ENCODE assay signal across 24 cellular contexts in the genomic region with DNA sequence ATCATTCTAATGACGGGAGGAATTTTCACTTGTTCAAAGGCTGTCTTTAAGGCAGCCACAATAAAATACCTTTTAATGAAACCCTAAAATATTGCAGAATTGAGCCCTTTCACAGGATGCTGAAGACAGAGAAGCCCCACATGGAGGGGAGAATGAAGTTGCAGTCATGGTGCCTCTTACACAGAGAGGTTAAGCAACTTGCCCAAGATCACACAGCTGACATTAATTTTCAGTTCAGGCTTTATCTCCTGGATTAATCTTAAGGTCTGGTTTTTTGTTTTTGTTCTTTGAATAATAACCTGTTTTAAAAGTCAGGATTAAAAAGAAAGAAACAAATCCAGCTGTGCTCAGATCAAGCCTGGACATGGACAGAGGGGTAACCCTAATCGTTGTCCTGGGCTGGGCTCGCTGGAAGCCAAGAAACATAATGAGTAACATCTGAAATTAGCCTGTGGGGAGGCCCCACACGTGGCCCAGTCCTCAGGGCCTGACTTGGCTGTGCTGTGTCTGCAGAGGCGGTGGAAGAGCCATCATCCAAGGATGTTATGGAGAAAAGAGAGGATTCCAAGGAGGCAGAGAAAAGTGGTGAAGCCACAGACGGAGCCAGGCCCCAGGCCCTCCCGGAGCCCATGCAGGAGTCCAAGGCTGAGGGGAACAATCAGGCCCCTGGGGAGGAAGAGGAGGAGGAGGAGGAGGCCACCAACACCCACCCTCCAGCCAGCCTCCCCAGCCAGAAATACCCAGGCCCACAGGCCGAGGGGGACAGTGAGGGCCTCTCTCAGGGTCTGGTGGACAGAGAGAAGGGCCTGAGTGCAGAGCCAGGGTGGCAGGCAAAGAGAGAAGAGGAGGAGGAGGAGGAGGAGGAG. TPM values are rescaled to one million over a fixed set of nuclear protein-coding genes. Genes with fewer than 3 reads are reported as not detected.
DNase-seq lines count a peak whose midpoint lies in the region; ATAC-seq, FAIRE-seq and TF ChIP-seq lines count a peak whose summit lies in the region.
"Had no signal": no experiment of that assay in that cellular context is flagged by ENCODE, and none has a peak within 500 bp of the region (broad histone marks: within the 10 kb centered on the region; RNA-seq: fewer than 3 reads in every experiment).

No MANE protein-coding gene starts in this region.

- H3K9ac ChIP-seq in H1 (replicated peaks in 1 of 4; ENCODE audit: extremely low read depth in 1 of 4, low read depth in 3 of 4, low read length in 3 of 4) (no peak overlapping the region), keratinocyte (ENCODE audit: control insufficient read depth, extremely low read depth, insufficient read depth, low read length) (peak overlapping the region; percentile 10)

- H2BK15ac ChIP-seq in H1 (ENCODE audit: low read length): no peak overlapping the region

- no peaks in the 10 kb centered on the region for H3K9me1 ChIP-seq in keratinocyte (ENCODE audit: control insufficient read depth, extremely low read depth, insufficient read depth, low read length)

- H3K14ac ChIP-seq in H1 (ENCODE audit: insufficient read length): no peak overlapping the region

- TF ChIP-seq CTCF in A549 (IDR thresholded peaks at IDR 0.05) (no peak), H1 (IDR thresholded peaks at IDR 0.05; ENCODE audit: control extremely low read depth in 1 of 3, insufficient read depth in 1 of 3, low read depth in 1 of 3, low read length in 3 of 3) (no peak), keratinocyte (optimal IDR thresholded peaks at IDR 0.05 in 1 of 3, IDR thresholded peaks at IDR 0.05 in 1 of 3, conservative IDR thresholded peaks at IDR 0.05 in 1 of 3; ENCODE audit: extremely low read depth in 1 of 3, insufficient read depth in 2 of 3, low read length in 3 of 3) (no peak), D721Med (IDR thresholded peaks at IDR 0.05; ENCODE audit: insufficient read depth, missing control alignments) (no peak)

- WGBS in A549 (ENCODE audit: missing lambda C conversion rate): 67% methylated on average over 8 of the region's 8 CpGs
- 87% methylated on average over 6 of the region's 8 CpGs; no CpG with 5 or more reads in 1 of the 2 experiments for WGBS in H1 (ENCODE audit: extremely low coverage in 1 of 2, insufficient coverage in 1 of 2, insufficient read length in 1 of 2, insufficient replicate concordance in 2 of 2, low coverage in 1 of 2, low lambda C conversion rate in 2 of 2, missing lambda C conversion rate in 1 of 2), 2 experiments

- H2BK5ac ChIP-seq in H1 (ENCODE audit: low read depth, low read length): no peak overlapping the region

- H3K36me3 ChIP-seq in H1 (ENCODE audit: control insufficient read depth in 2 of 4, insufficient read depth in 4 of 4, low read length in 3 of 4) (no peaks in the 10 kb centered on the region), keratinocyte (ENCODE audit: control insufficient read depth in 2 of 2, extremely low read depth in 1 of 2, insufficient read depth in 2 of 2, low read length in 2 of 2) (no peaks in the 10 kb centered on the region)
- H3K36me3 ChIP-seq: brain microvascular endothelial cell had no signal

- H3K27me3 ChIP-seq in H1 (replicated peaks in 1 of 4; ENCODE audit: control insufficient read depth in 3 of 4, extremely low read depth in 1 of 4, insufficient read depth in 3 of 4, low read length in 3 of 4) (no peaks in the 10 kb centered on the region; a peak in 1 of 7 replicates), keratinocyte (ENCODE audit: control insufficient read depth, extremely low read depth, insufficient read depth, low read length) (no peaks in the 10 kb centered on the region)

- H2BK120ac ChIP-seq in H1 (replicated peaks; ENCODE audit: low read depth, low read length): no peak overlapping the region

- no peak overlapping the region for H3K4me3 ChIP-seq in A549
- no peak overlapping the region for H3K4me3 ChIP-seq in H1 (ENCODE audit: extremely low read depth in 1 of 4, insufficient read depth in 2 of 4, low read depth in 3 of 4, low read length in 4 of 4)
- no peak overlapping the region for H3K4me3 ChIP-seq in keratinocyte (ENCODE audit: control insufficient read depth in 2 of 3, extremely low read depth in 1 of 3, insufficient read depth in 2 of 3, low read depth in 1 of 3, low read length in 3 of 3)
- H3K4me3 ChIP-seq: coronary artery, mucosa of descending colon had no signal

- no peak overlapping the region for H2BK12ac ChIP-seq in H1 (ENCODE audit: low read depth, low read length)

- no peaks in the 10 kb centered on the region for H3K79me1 ChIP-seq in H1 (ENCODE audit: low read depth, low read length)

- no peak for ATAC-seq in A549
- no peak for ATAC-seq in GM21528 (IDR thresholded peaks at IDR 0.05; ENCODE audit: low FRiP score, unreplicated experiment)
- ATAC-seq: activated CD8-positive, alpha-beta memory T cell treated with anti-CD3 and anti-CD28 coated beads, Interleukin-2, amount 10 ng/mL, durations not matched to agents 7 days and 5 days; activated naive CD8-positive, alpha-beta T cell treated with anti-CD3 and anti-CD28 coated beads, Interleukin-2, amount 50 U/mL, for 24 hours; mucosa of descending colon had no signal

- no peak overlapping the region for H3K18ac ChIP-seq in H1 (ENCODE audit: extremely low read depth, low read length)

- no peak overlapping the region for H3K4ac ChIP-seq in H1 (replicated peaks; ENCODE audit: insufficient read length, low read depth, low read length)

- H3K4me1 ChIP-seq in A549 (no peaks in the 10 kb centered on the region), H1 (replicated peaks in 1 of 4; ENCODE audit: control insufficient read depth in 3 of 4, insufficient read depth in 4 of 4, low read length in 3 of 4) (no peaks in the 10 kb centered on the region), keratinocyte (ENCODE audit: control insufficient read depth, extremely low read depth, insufficient read depth, low read length) (peaks cover 33% of the 10 kb centered on the region)

- H3K23ac ChIP-seq in H1 (ENCODE audit: insufficient read length): no peak overlapping the region

- no peak overlapping the region for H4K5ac ChIP-seq in H1 (ENCODE audit: insufficient read length, low read depth, low read length)

- TF ChIP-seq POLR2A in A549 (IDR thresholded peaks at IDR 0.05; ENCODE audit: low read length): no peak
- TF ChIP-seq POLR2A in H1 (IDR thresholded peaks at IDR 0.05; ENCODE audit: control extremely low read depth in 1 of 2, low read depth in 2 of 2, low read length in 2 of 2): no peak

- dilution Hi-C loops in keratinocyte (cut with MboI; ENCODE audit: extremely low pct_ligation_motif_present, low sequenced_read_pairs): loop anchor here (5.0 kb wide), 1 partner anchor 39 kb away; no protein-coding TSS in a partner anchor

- H3K79me2 ChIP-seq in H1 (ENCODE audit: control insufficient read depth in 1 of 2, insufficient read depth in 2 of 2, low read length in 2 of 2) (no peaks in the 10 kb centered on the region), keratinocyte (ENCODE audit: control insufficient read depth, insufficient read depth, low read length) (no peaks in the 10 kb centered on the region)

- H4K91ac ChIP-seq in H1 (replicated peaks; ENCODE audit: insufficient read length, low read length): no peak overlapping the region

- H3K27ac ChIP-seq in A549: no peak overlapping the region
- H3K27ac ChIP-seq in H1 (ENCODE audit: low read depth, low read length): no peak overlapping the region
- H3K27ac ChIP-seq in keratinocyte (ENCODE audit: control insufficient read depth, insufficient read depth, low read length): no peak overlapping the region
- H3K27ac ChIP-seq: brain microvascular endothelial cell, coronary artery had no signal

- H2BK20ac ChIP-seq in H1 (ENCODE audit: low read length): no peak overlapping the region

- no peak overlapping the region for H2AK5ac ChIP-seq in H1 (ENCODE audit: low read depth, low read length)

- H3K4me2 ChIP-seq in A549 (no peak overlapping the region), H1 (ENCODE audit: insufficient read depth in 1 of 2, low read depth in 2 of 2, low read length in 2 of 2) (no peak overlapping the region), keratinocyte (ENCODE audit: control insufficient read depth, extremely low read depth, insufficient read depth, low read depth, low read length) (peak overlapping the region; percentile 29)

- no peak overlapping the region; the same call in 1 of the 2 replicates for H4K8ac ChIP-seq in H1 (ENCODE audit: extremely low read depth, insufficient read depth, low read length)

- CTCF ChIA-PET in A549 (lab: Yijun Ruan, JAX) (interaction anchor here (1.1 to 1.5 kb wide), 3 partner anchors 15 to 208 kb away, joined by 4 to 5 read pairs (median 5); no protein-coding TSS in a partner anchor), H1 (lab: Charles Lee; ENCODE audit: partially characterized antibody) (interaction anchor here (0.7 to 2.6 kb wide), 10 partner anchors 11 to 725 kb away, joined by 3 to 12 read pairs (median 3); no protein-coding TSS in a partner anchor)

- H3K9me3 ChIP-seq in A549: no peaks in the 10 kb centered on the region
- no peaks in the 10 kb centered on the region for H3K9me3 ChIP-seq in H1 (ENCODE audit: insufficient read depth in 2 of 2, low read depth in 1 of 2, low read length in 1 of 2)
- no peaks in the 10 kb centered on the region for H3K9me3 ChIP-seq in keratinocyte (ENCODE audit: control insufficient read depth, low read depth, low read length)
- H3K9me3 ChIP-seq: mucosa of descending colon had no signal

- TF ChIP-seq EP300 in A549 (IDR thresholded peaks at IDR 0.05): no peak
- no peak for TF ChIP-seq EP300 in H1 (IDR thresholded peaks at IDR 0.05; ENCODE audit: borderline replicate concordance in 1 of 2, low read depth in 2 of 2, low read length in 2 of 2)

- FAIRE-seq in A549 (lab: Jason Lieb, UNC): no peak
- no peak for FAIRE-seq in H1 (lab: Jason Lieb, UNC)
- FAIRE-seq in keratinocyte (lab: Jason Lieb, UNC): peak; percentile 17
- FAIRE-seq in D721Med (lab: Jason Lieb, UNC): no peak

- no peak overlapping the region for H3K56ac ChIP-seq in H1 (replicated peaks; ENCODE audit: insufficient read length, low read depth, low read length)

- DNase-seq in A549 (ENCODE audit: low read depth in 1 of 2, low spot score in 1 of 2) (no peak), GM03348 (ENCODE audit: low spot score) (peak; percentile 84), H1 (ENCODE audit: low read depth in 1 of 2, low spot score in 2 of 2) (no peak), keratinocyte (ENCODE audit: low read depth, low spot score) (no peak), D721Med (ENCODE audit: insufficient read length, low spot score) (no peak), DMS 273 (lab: John Stamatoyannopoulos, UW; ENCODE audit: unreplicated experiment) (no peak)
- DNase-seq in activated CD8-positive, alpha-beta memory T cell treated with anti-CD3 and anti-CD28 coated beads, Interleukin-2, amount 50 U/mL, for 48 hours: no peak
- DNase-seq: activated CD4-positive, alpha-beta T cell treated with anti-CD3 and anti-CD28 coated beads for 48 hours; activated CD8-positive, alpha-beta memory T cell treated with anti-CD3 and anti-CD28 coated beads, Interleukin-2, amount 10 ng/mL, durations not matched to agents 7 days and 5 days; activated naive CD8-positive, alpha-beta T cell treated with anti-CD3 and anti-CD28 coated beads, Interleukin-2, amount 50 U/mL, for 24 hours; brain microvascular endothelial cell; CD4-positive, alpha-beta memory T cell; DMS79 treated with DMSO at 0.1 percent for 48 hours; H7; KG1; mucosa of descending colon; NCI-H187 treated with DMSO at 0.1 percent for 48 hours; NCI-H226; OCI-M1; SHP77 treated with DMSO at 0.1 percent for 48 hours; T-helper 1 cell had no signal

- TF ChIP-seq RAD21 in A549 (conservative IDR thresholded peaks at IDR 0.05 in 1 of 2, IDR thresholded peaks at IDR 0.05 in 1 of 2): no peak
- TF ChIP-seq RAD21 in H1 (IDR thresholded peaks at IDR 0.05 in 1 of 2, conservative IDR thresholded peaks at IDR 0.05 in 1 of 2; ENCODE audit: low read depth in 2 of 2, low read length in 2 of 2): no peak

- POLR2A ChIA-PET in A549 (lab: Yijun Ruan, JAX): no interaction called here
- POLR2A ChIA-PET in H1 (lab: Charles Lee; ENCODE audit: partially characterized antibody): no interaction called here

- H2AFZ ChIP-seq in H1 (ENCODE audit: low read length) (no peak overlapping the region), keratinocyte (ENCODE audit: control insufficient read depth, low read length) (no peak overlapping the region)

- H3K23me2 ChIP-seq in H1 (ENCODE audit: low read depth, low read length): no peaks in the 10 kb centered on the region

- H4K20me1 ChIP-seq in H1 (replicated peaks in 1 of 2; ENCODE audit: control insufficient read depth in 1 of 2, insufficient read depth in 2 of 2, low read length in 2 of 2): peaks cover 0 to 5% of the 10 kb centered on the region in 2 experiments
- H4K20me1 ChIP-seq in keratinocyte (ENCODE audit: control insufficient read depth, extremely low read depth, insufficient read depth, low read length): peaks cover 3% of the 10 kb centered on the region

RNA-seq across cellular contexts. Expression of gene CHGA, which starts 8.0 kb away (rescaled TPM):
- polyA plus RNA-seq in A549 (2011; rRNA removed) (0.11 and 0.32 TPM in 2 replicates), A549 (2017; fragmentation: RNase III; extraction: RNeasy Plus Mini Kit Qiagen cat#74134 plus additional on column Dnase treatment) (0.61 to 0.73 TPM (median 0.70 TPM) in 3 replicates), H1 (2011; rRNA removed) (18.2 and 28.2 TPM in 2 replicates), keratinocyte (0.04 to 0.08 TPM in 2 of 3 replicates, not detected in the other)
- polyA plus RNA-seq in A549 (2012; cell fraction: cytosol; rRNA removed): 0.44 and 0.45 TPM in 2 replicates
- polyA plus RNA-seq in A549 (2012; cell fraction: nucleus; rRNA removed): 0.83 and 0.94 TPM in 2 replicates
- not detected in 2 replicates for polyA minus RNA-seq in A549 (2011; rRNA and poly(A)+ RNA removed)
- total RNA-seq in H1 (2021; fragmentation: NEBNext Ultra II Directional; extraction: Animal tissue kit (Norgen Biotek cat#: 25700)): 15.7 and 17.5 TPM in 2 replicates
- polyA plus RNA-seq in H1 (2011; cell fraction: cytosol; rRNA removed): 15.5 TPM
- polyA plus RNA-seq in H1 (2011; cell fraction: nucleus; rRNA removed): 18.4 TPM
- 32.9 to 51.4 TPM (median 48.8 TPM) in 4 replicates for polyA plus RNA-seq in H1 (2012, experiment 1 of 2)
- 27.8 TPM for polyA plus RNA-seq in H1 (2012, experiment 2 of 2)
- polyA plus RNA-seq in H1 (2013, experiment 1 of 2): 29.9 TPM
- 31.5 TPM for polyA plus RNA-seq in H1 (2013, experiment 2 of 2)
- 5.2 and 9.3 TPM in 2 replicates for polyA minus RNA-seq in H1 (2011; rRNA and poly(A)+ RNA removed)
- polyA minus RNA-seq in H1 (2011; cell fraction: cytosol; rRNA and poly(A)+ RNA removed): 16.6 TPM
- 6.9 TPM for polyA minus RNA-seq in H1 (2011; cell fraction: nucleus; rRNA and poly(A)+ RNA removed)
- not detected for polyA plus RNA-seq in keratinocyte (2011; ENCODE audit: low read depth)
- polyA plus RNA-seq in keratinocyte (2011; cell fraction: cytosol; rRNA removed): 0.08 TPM in 1 of 2 replicates, not detected in the other
- 0.14 TPM in 1 of 2 replicates, not detected in the other for polyA plus RNA-seq in keratinocyte (2011; cell fraction: nucleus; rRNA removed)
- 0.18 TPM in 1 of 2 replicates, not detected in the other for polyA plus RNA-seq in keratinocyte (2012; ENCODE audit: low replicate concordance)
- 6.7 TPM in 1 of 3 replicates, not detected in the others for polyA minus RNA-seq in keratinocyte
- not detected for polyA minus RNA-seq in keratinocyte (2011; cell fraction: cytosol; rRNA and poly(A)+ RNA removed)
- polyA minus RNA-seq in keratinocyte (2011; cell fraction: nucleus; rRNA and poly(A)+ RNA removed): not detected in 2 replicates
- total RNA-seq: activated CD8-positive, alpha-beta memory T cell treated with anti-CD3 and anti-CD28 coated beads, Interleukin-2, amount 10 ng/mL, durations not matched to agents 7 days and 5 days; CD4-positive, alpha-beta memory T cell; HT-29 had no signal
- polyA plus RNA-seq: CD4-positive, alpha-beta memory T cell had no signal

Comparison
In these comparisons a context has a peak if more than half of its experiments do, and no peak if none do; other contexts are left out.
1. RNA of gene CHGA, which starts 8.0 kb away (polyA plus RNA-seq): 15.5 to 51.4 TPM in H1; 0.11 to 0.94 TPM in A549 and 0.04 to 0.18 TPM in keratinocyte; every median in the first group is over 4 times any median in the second.
2. Of the 18 proteins assayed by ChIP-seq in both H1 and A549: peak only in H1: KDM1A; only in A549: none; in both: none; in neither: 17.